ENCODE assay signal across 8 cellular contexts in genomic region chr18:49858309-49859005, GRCh38.
DNase-seq lines count a peak whose midpoint lies in the region; ATAC-seq and TF ChIP-seq lines count a peak whose summit lies in the region.

No MANE protein-coding gene starts in this region.

- no peak overlapping the region for H3K4me3 ChIP-seq in GM12864 (ENCODE audit: low read depth, low read length)

- no peak for ATAC-seq in GM21529 (IDR thresholded peaks at IDR 0.05; ENCODE audit: unreplicated experiment)

- H3K27ac ChIP-seq in 22Rv1: no peak overlapping the region

- TF ChIP-seq CTCF in 22Rv1 (IDR thresholded peaks at IDR 0.05) (peak; percentile 97), GM12864 (IDR thresholded peaks at IDR 0.05; ENCODE audit: low read depth, low read length, missing control alignments) (peak; percentile 83)

- DNase-seq in GM12864 (ENCODE audit: low read depth) (no peak), NCI-H2107 (lab: John Stamatoyannopoulos, UW) (peak; percentile 62), cerebellar cortex (ENCODE audit: low spot score) (peak; percentile 62), kidney tubule cell (ENCODE audit: low spot score) (peak; percentile 88)
- peak; percentile 68 for DNase-seq in activated CD4-positive, CD25-positive, alpha-beta regulatory T cell treated with anti-CD3 and anti-CD28 coated beads, Interleukin-2, amount 50 U/mL, for 72 hours
- peak; percentile 60 for DNase-seq in stimulated activated CD4-positive, alpha-beta T cell treated with anti-CD3 and anti-CD28 coated beads, Interleukin-4, amount 100 ng/mL, for 24 hours
